Comparison of ENCODE assay signal across 21 cellular contexts in genomic region chr3:177377166-177377565, GRCh38.
DNase-seq lines count a peak whose midpoint lies in the region; ATAC-seq and TF ChIP-seq lines count a peak whose summit lies in the region.
"Had no signal": no experiment of that assay in that cellular context is flagged by ENCODE, and none has a peak within 500 bp of the region (broad histone marks: within the 10 kb centered on the region; RNA-seq: fewer than 3 reads in every experiment).

No MANE protein-coding gene starts in this region.

- no peak for TF ChIP-seq POLR2A in breast epithelium (IDR thresholded peaks at IDR 0.05)

- H3K4me1 ChIP-seq in breast epithelium (no peaks in the 10 kb centered on the region), lower lobe of right lung (no peaks in the 10 kb centered on the region), SJCRH30 (no peaks in the 10 kb centered on the region)
- H3K4me1 ChIP-seq: upper lobe of left lung had no signal

- ATAC-seq in lower lobe of right lung (peak; percentile 40 to 59), HG02642 (IDR thresholded peaks at IDR 0.05; ENCODE audit: poor library complexity, unreplicated experiment) (no peak)
- ATAC-seq: CD8-positive, alpha-beta T cell; right cardiac atrium; stimulated activated naive CD8-positive, alpha-beta T cell treated with anti-CD3 and anti-CD28 coated beads, Interleukin-15, Interleukin-2, amounts not matched to agents 100 U/mL and 50 U/mL, for 24 hours had no signal

- peak; percentile 75 for DNase-seq in NCI-H1436 (lab: John Stamatoyannopoulos, UW)
- peak; percentile 59 to 74 for DNase-seq in breast epithelium (ENCODE audit: low spot score in 2 of 2)
- DNase-seq in lower lobe of right lung = peak; percentile 62
- DNase-seq in SJCRH30 = no peak
- no peak for DNase-seq in hypothalamus (lab: John Stamatoyannopoulos, UW)
- DNase-seq in NOMO-1 treated with dmso at 0.1 percent for 144 hours (lab: John Stamatoyannopoulos, UW; ENCODE audit: unreplicated experiment) = no peak
- DNase-seq: activated CD4-positive, alpha-beta T cell treated with anti-CD3 and anti-CD28 coated beads for 48 hours; activated CD8-positive, alpha-beta memory T cell treated with anti-CD3 and anti-CD28 coated beads, Interleukin-2, amount 50 U/mL, for 48 hours; activated naive CD4-positive, alpha-beta T cell treated with Interleukin-2 at 50 U/mL for 16 hours; CD8-positive, alpha-beta T cell; cerebellar nuclear complex; GM23248; NCI-H146; NCI-H524; occipital lobe; right cardiac atrium; RPMI8226; stimulated activated naive CD8-positive, alpha-beta T cell treated with anti-CD3 and anti-CD28 coated beads, Interleukin-15, Interleukin-2, amounts not matched to agents 100 U/mL and 50 U/mL, for 24 hours had no signal

- H3K9me3 ChIP-seq in breast epithelium = peaks cover 0 to 9% of the 10 kb centered on the region in 2 donors
- H3K9me3 ChIP-seq in lower lobe of right lung = peaks cover 6% of the 10 kb centered on the region
- peaks cover 4% of the 10 kb centered on the region for H3K9me3 ChIP-seq in SJCRH30 (replicated peaks)

- intact Hi-C loops in breast epithelium (cut with DNase I; ENCODE audit: low total_unique reads) (loop anchor here (2.0 kb wide), 1 partner anchor 72 kb away; no protein-coding TSS in a partner anchor), lower lobe of right lung (cut with DNase I) (no loop called here)

- H3K4me3 ChIP-seq in breast epithelium (peak overlapping the region in 1 of 3 donors; percentile 40), lower lobe of right lung (no peak overlapping the region), SJCRH30 (no peak overlapping the region)
- H3K4me3 ChIP-seq: GM23248, upper lobe of left lung had no signal

- no peaks in the 10 kb centered on the region for H3K36me3 ChIP-seq in breast epithelium
- H3K36me3 ChIP-seq in lower lobe of right lung = no peaks in the 10 kb centered on the region
- H3K36me3 ChIP-seq in SJCRH30 = no peaks in the 10 kb centered on the region
- H3K36me3 ChIP-seq: upper lobe of left lung had no signal

- H3K27ac ChIP-seq in C4-2B (peak overlapping the region; percentile 67), breast epithelium (peak overlapping the region; percentile 45 to 68), lower lobe of right lung (no peak overlapping the region), SJCRH30 (no peak overlapping the region)
- H3K27ac ChIP-seq: GM23248, upper lobe of left lung had no signal

- no peak for TF ChIP-seq CTCF in C4-2B (conservative IDR thresholded peaks at IDR 0.05)
- peak in 1 of 3 donors; percentile 12 for TF ChIP-seq CTCF in breast epithelium (IDR thresholded peaks at IDR 0.05)
- no peak for TF ChIP-seq CTCF in lower lobe of right lung (IDR thresholded peaks at IDR 0.05)

- H3K27me3 ChIP-seq in breast epithelium (no peaks in the 10 kb centered on the region), lower lobe of right lung (ENCODE audit: low read depth) (no peaks in the 10 kb centered on the region), SJCRH30 (no peaks in the 10 kb centered on the region)
- H3K27me3 ChIP-seq: upper lobe of left lung had no signal

Comparison
In these comparisons a context has a peak if more than half of its experiments do, and no peak if none do; other contexts are left out.
1. H3K27ac ChIP-seq: peak in C4-2B (single experiment) and breast epithelium (2 of 2); none in lower lobe of right lung (single experiment) and SJCRH30 (single experiment).
2. DNase-seq: peak in NCI-H1436 (single experiment), breast epithelium (2 of 2) and lower lobe of right lung (single experiment); none in SJCRH30 (0 of 2), hypothalamus (0 of 51) and NOMO-1 treated with dmso at 0.1 percent for 144 hours (single experiment).